Comparison of ENCODE assay signal across 23 cellular contexts in the genomic region with DNA sequence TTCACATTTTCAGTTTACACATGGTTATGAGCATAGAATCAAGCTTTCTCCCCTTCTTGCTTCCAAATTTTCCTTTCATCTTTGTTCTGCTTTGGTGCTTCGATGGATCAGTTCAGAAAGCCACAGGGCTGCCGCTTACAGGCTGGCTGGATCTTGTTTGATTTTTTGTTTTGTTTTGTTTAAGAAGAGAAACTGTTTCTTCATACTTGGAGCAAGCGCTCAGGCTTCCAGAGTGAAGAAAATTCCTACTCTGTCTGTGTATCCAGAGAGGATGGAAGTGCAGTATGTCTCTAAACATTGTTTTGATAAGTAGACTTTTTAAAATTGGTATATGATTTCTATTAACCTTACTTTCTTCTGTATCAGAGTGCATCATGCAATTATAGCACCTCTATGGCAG.
"Had no signal": no experiment of that assay in that cellular context is flagged by ENCODE, and none has a peak within 500 bp of the region (broad histone marks: within the 10 kb centered on the region; RNA-seq: fewer than 3 reads in every experiment).

No MANE protein-coding gene starts in this region.

- DNase-seq: activated CD4-positive, alpha-beta T cell treated with anti-CD3 and anti-CD28 coated beads, Interleukin-2, amount 50 U/mL, for 1 hour; activated CD8-positive, alpha-beta memory T cell treated with anti-CD3 and anti-CD28 coated beads, Interleukin-2, amount 50 U/mL, for 48 hours; activated effector memory CD4-positive, alpha-beta T cell treated with Interleukin-2 at 50 U/mL for 16 hours; activated T-cell treated with anti-CD3 and anti-CD28 coated beads, Interleukin-2, amount 50 U/mL, for 48 hours; amniotic stem cell; dorsolateral prefrontal cortex; endodermal cell; heart left ventricle; kidney; left lung; mammary epithelial cell; mucosa of descending colon; naive thymus-derived CD4-positive, alpha-beta T cell; nucleus accumbens; SK-N-SH; stimulated activated CD4-positive, alpha-beta T cell treated with anti-CD3 and anti-CD28 coated beads, Interleukin-12 subunit alpha, Interleukin-12 subunit beta, amount 100 ng/mL, for 4 hours; stimulated activated CD4-positive, alpha-beta T cell treated with anti-CD3 and anti-CD28 coated beads, Interleukin-1b, Interleukin-23, amount 100 ng/mL, for 48 hours; stimulated activated naive CD8-positive, alpha-beta T cell treated with anti-CD3 and anti-CD28 coated beads, Interleukin-15, Interleukin-2, amounts not matched to agents 100 U/mL and 50 U/mL, for 24 hours had no signal

- H3K4me3 ChIP-seq: cardiac muscle cell, dorsolateral prefrontal cortex, gastroesophageal sphincter, heart left ventricle, left lung, mucosa of descending colon, tibial nerve had no signal

- H3K27me3 Mint-ChIP-seq: activated naive CD4-positive, alpha-beta T cell treated with anti-CD3 and anti-CD28 coated beads, Interleukin-2, amount 50 U/mL, for 24 hours; naive thymus-derived CD4-positive, alpha-beta T cell; progenitor cell of endocrine pancreas had no signal

- H3K27ac Mint-ChIP-seq: activated naive CD4-positive, alpha-beta T cell treated with anti-CD3 and anti-CD28 coated beads, Interleukin-2, amount 50 U/mL, for 24 hours; endodermal cell; progenitor cell of endocrine pancreas had no signal

- H3K9me3 Mint-ChIP-seq: activated naive CD4-positive, alpha-beta T cell treated with anti-CD3 and anti-CD28 coated beads, Interleukin-2, amount 50 U/mL, for 24 hours; endodermal cell; naive thymus-derived CD4-positive, alpha-beta T cell had no signal

- H3K4me3 Mint-ChIP-seq: activated naive CD4-positive, alpha-beta T cell treated with anti-CD3 and anti-CD28 coated beads, Interleukin-2, amount 50 U/mL, for 24 hours; endodermal cell had no signal

- ATAC-seq: gastroesophageal sphincter; heart left ventricle; left lung; mucosa of descending colon; naive thymus-derived CD4-positive, alpha-beta T cell; stimulated activated naive CD8-positive, alpha-beta T cell treated with anti-CD3 and anti-CD28 coated beads, Interleukin-15, Interleukin-2, amounts not matched to agents 100 U/mL and 50 U/mL, for 24 hours had no signal
